Comparison of ENCODE assay signal across 15 cellular contexts in genomic region chr6:13112921-13113320, GRCh38.
DNase-seq lines count a peak whose midpoint lies in the region; ATAC-seq and TF ChIP-seq lines count a peak whose summit lies in the region.
"Had no signal": no experiment of that assay in that cellular context is flagged by ENCODE, and none has a peak within 500 bp of the region (broad histone marks: within the 10 kb centered on the region; RNA-seq: fewer than 3 reads in every experiment).

No MANE protein-coding gene starts in this region.

- H3K4me3 Mint-ChIP-seq in nephron, result no peak overlapping the region
- H3K4me3 Mint-ChIP-seq: CD8-positive, alpha-beta memory T cell had no signal

- peak overlapping the region; percentile 80 to 93 (median 91) for H3K27ac Mint-ChIP-seq in nephron
- H3K27ac Mint-ChIP-seq: CD8-positive, alpha-beta memory T cell had no signal

- TF ChIP-seq CTCF in heart right ventricle (IDR thresholded peaks at IDR 0.05), result no peak
- no peak for TF ChIP-seq CTCF in nephron (IDR thresholded peaks at IDR 0.05; ENCODE audit: unreplicated experiment in 3 of 3)

- intact Hi-C loops in Right ventricle myocardium superior (cut with DNase I), result no loop called here
- intact Hi-C loops in heart right ventricle (cut with DNase I), result loop anchor here in 1 of 10 donors (10.0 kb wide), 1 partner anchor 98 kb away; no protein-coding TSS in a partner anchor

- H3K27me3 ChIP-seq in heart right ventricle, result no peaks in the 10 kb centered on the region
- H3K27me3 ChIP-seq: BLaER1 had no signal

- peaks cover 22% of the 10 kb centered on the region for H3K36me3 Mint-ChIP-seq in nephron (ENCODE audit: low read depth)

- peaks cover 0 to 15% (median 0%) of the 10 kb centered on the region in 11 donors for H3K9me3 ChIP-seq in heart right ventricle

- H3K9me3 Mint-ChIP-seq in nephron, result peaks cover 21% of the 10 kb centered on the region

- no peak overlapping the region for H3K4me3 ChIP-seq in heart right ventricle
- H3K4me3 ChIP-seq: BLaER1 had no signal

- no peak for DNase-seq in Right ventricle myocardium superior
- no peak for DNase-seq in heart right ventricle
- peak; percentile 75 to 88 for DNase-seq in NCI-H524 (lab: John Stamatoyannopoulos, UW)
- no peak for DNase-seq in NK-92 (lab: John Stamatoyannopoulos, UW; ENCODE audit: unreplicated experiment)
- no peak for DNase-seq in stimulated activated naive CD4-positive, alpha-beta T cell (lab: John Stamatoyannopoulos, UW)
- DNase-seq in NAMALWA (ENCODE audit: low spot score), result no peak
- DNase-seq: 8988T; AML-193; CD8-positive, alpha-beta memory T cell; DMS 273 treated with DMSO at 0.1 percent for 48 hours; GDM1 had no signal

- ATAC-seq in Right ventricle myocardium superior (ENCODE audit: poor library complexity) (peak; percentile 53), heart right ventricle (no peak)
- ATAC-seq: HCT116, HepG2 had no signal

- H3K36me3 ChIP-seq in heart right ventricle, result no peaks in the 10 kb centered on the region
- H3K36me3 ChIP-seq: BLaER1 had no signal

- peaks cover 0 to 32% (median 22%) of the 10 kb centered on the region in 9 donors for H3K4me1 ChIP-seq in heart right ventricle

- H3K4me1 Mint-ChIP-seq in nephron, result peaks cover 34% of the 10 kb centered on the region
- H3K4me1 Mint-ChIP-seq: CD8-positive, alpha-beta memory T cell had no signal

- H3K27ac ChIP-seq in heart right ventricle, result no peak overlapping the region
- H3K27ac ChIP-seq: BLaER1 had no signal

- H3K27me3 Mint-ChIP-seq in nephron (ENCODE audit: low read depth), result no peaks in the 10 kb centered on the region

Comparison
In these comparisons a context has a peak if more than half of its experiments do, and no peak if none do; other contexts are left out.
1. DNase-seq: peak in NCI-H524 (2 of 2); none in Right ventricle myocardium superior (single experiment), heart right ventricle (0 of 2), NK-92 (single experiment), stimulated activated naive CD4-positive, alpha-beta T cell (0 of 6) and NAMALWA (single experiment).